In genomic region chr1:67264152-67264551, GRCh38 we compare ENCODE assay signal across 26 cellular contexts. TPM values are rescaled to one million over a fixed set of nuclear protein-coding genes. Genes with fewer than 3 reads are reported as not detected.
"Had no signal": no experiment of that assay in that cellular context is flagged by ENCODE, and none has a peak within 500 bp of the region (broad histone marks: within the 10 kb centered on the region; RNA-seq: fewer than 3 reads in every experiment).

No MANE protein-coding gene starts in this region.

- H3K4me1 ChIP-seq: heart right ventricle, parathyroid adenoma, thyroid gland, upper lobe of right lung had no signal

- H3K4me3 ChIP-seq: coronary artery, heart right ventricle, thyroid gland, upper lobe of right lung had no signal

- H3K27me3 Mint-ChIP-seq: activated T-cell treated with anti-CD3 and anti-CD28 coated beads, Interleukin-2, amount 50 U/mL, for 24 hours; activated T-helper 17 cell treated with anti-CD3 and anti-CD28 coated beads, Interleukin-2, amount 50 U/mL, for 72 hours; memory B cell; stimulated activated naive CD8-positive, alpha-beta T cell treated with anti-CD3 and anti-CD28 coated beads, Interleukin-15, Interleukin-2, amounts not matched to agents 100 ng/mL and 50 ng/mL, for 24 hours had no signal

- H3K9me3 Mint-ChIP-seq: activated T-cell treated with anti-CD3 and anti-CD28 coated beads, Interleukin-2, amount 50 U/mL, for 24 hours; activated T-helper 17 cell treated with anti-CD3 and anti-CD28 coated beads, Interleukin-2, amount 50 U/mL, for 72 hours; endodermal cell; memory B cell; nephron progenitor cell; stimulated activated naive CD8-positive, alpha-beta T cell treated with anti-CD3 and anti-CD28 coated beads, Interleukin-15, Interleukin-2, amounts not matched to agents 100 ng/mL and 50 ng/mL, for 24 hours; T-helper 2 cell treated with Interferon-gamma antibody and Interleukin-4, amounts not matched to agents 5 μg/mL and 100 μg/mL, for 36 hours had no signal

- ATAC-seq: activated CD4-positive, CD25-positive, alpha-beta regulatory T cell treated with anti-CD3 and anti-CD28 coated beads, Interleukin-2, amount 50 U/mL, for 24 hours; activated T-helper 17 cell treated with anti-CD3 and anti-CD28 coated beads, Interleukin-2, amount 50 U/mL, for 72 hours; heart right ventricle; left colon; right cardiac atrium; upper lobe of right lung had no signal

- H3K9ac ChIP-seq: parathyroid adenoma had no signal

- H3K79me2 ChIP-seq: parathyroid adenoma had no signal

- H3K4me1 Mint-ChIP-seq: activated T-helper 17 cell treated with anti-CD3 and anti-CD28 coated beads, Interleukin-2, amount 50 U/mL, for 72 hours; nephron progenitor cell had no signal

- H3K9me3 ChIP-seq: heart right ventricle, thyroid gland, upper lobe of right lung had no signal

- H3K27me3 ChIP-seq: thyroid gland, upper lobe of right lung had no signal

- H3K36me3 ChIP-seq: heart right ventricle, thyroid gland, upper lobe of right lung had no signal

- H3K27ac ChIP-seq: coronary artery, heart right ventricle, parathyroid adenoma, thyroid gland, upper lobe of right lung, VCaP had no signal

- DNase-seq: activated CD4-positive, alpha-beta T cell treated with anti-CD3 and anti-CD28 coated beads, Interleukin-2, amount 50 U/mL, for 1 hour; activated CD8-positive, alpha-beta memory T cell treated with anti-CD3 and anti-CD28 coated beads, Interleukin-2, amount 50 U/mL, for 4 hours; activated CD8-positive, alpha-beta T cell treated with anti-CD3 and anti-CD28 coated beads, Interleukin-2, amount 10 ng/mL, durations not matched to agents 7 days and 5 days; activated T-cell treated with anti-CD3 and anti-CD28 coated beads, Interleukin-2, amount 50 U/mL, for 24 hours; amygdala; cerebellar nuclear complex; endodermal cell; heart right ventricle; left colon; nephron progenitor cell; nucleus accumbens; right cardiac atrium; stimulated activated CD4-positive, alpha-beta T cell treated with anti-CD3 and anti-CD28 coated beads, Interleukin-4, amount 100 ng/mL, for 4 hours; substantia nigra; thyroid gland; upper lobe of right lung had no signal

- H3K36me3 Mint-ChIP-seq: memory B cell had no signal

- H2AFZ ChIP-seq: parathyroid adenoma had no signal

- H3K27ac Mint-ChIP-seq: activated T-helper 17 cell treated with anti-CD3 and anti-CD28 coated beads, Interleukin-2, amount 50 U/mL, for 72 hours; endodermal cell; memory B cell; nephron progenitor cell; stimulated activated naive CD8-positive, alpha-beta T cell treated with anti-CD3 and anti-CD28 coated beads, Interleukin-15, Interleukin-2, amounts not matched to agents 100 ng/mL and 50 ng/mL, for 24 hours; T-helper 2 cell treated with Interferon-gamma antibody and Interleukin-4, amounts not matched to agents 5 μg/mL and 100 μg/mL, for 36 hours had no signal

- H3K4me3 Mint-ChIP-seq: endodermal cell; memory B cell; nephron progenitor cell; T-helper 2 cell treated with Interferon-gamma antibody and Interleukin-4, amounts not matched to agents 5 μg/mL and 100 μg/mL, for 36 hours had no signal

RNA-seq across cellular contexts. Expression of gene IL12RB2, which starts 43.5 kb away (rescaled TPM):
- total RNA-seq: fibroblast of villous mesenchyme, pulmonary artery endothelial cell had no signal
